8 cellular contexts compared by ENCODE assay signal in genomic region chr1:155134858-155135415, GRCh38. TPM values are rescaled to one million over a fixed set of nuclear protein-coding genes. Genes with fewer than 3 reads are reported as not detected.
DNase-seq lines count a peak whose midpoint lies in the region; ATAC-seq and TF ChIP-seq lines count a peak whose summit lies in the region.

No MANE protein-coding gene starts in this region.

- H3K27ac ChIP-seq in HUES48 (ENCODE audit: low read depth, low read length) = peak overlapping the region; percentile 98

- H3K4me1 ChIP-seq in HUES48 (ENCODE audit: control insufficient read depth, insufficient read depth, low read length) = peaks cover 15% of the 10 kb centered on the region

- no peaks in the 10 kb centered on the region for H3K9me3 Mint-ChIP-seq in activated naive CD4-positive, alpha-beta T cell treated with anti-CD3 and anti-CD28 coated beads, Interleukin-2, amount 50 U/mL, for 72 hours

- peak overlapping the region; percentile 73 for H3K4me3 ChIP-seq in HUES48 (ENCODE audit: low read depth, low read length)

- TF ChIP-seq CTCF in omental fat pad (IDR thresholded peaks at IDR 0.05) = no peak

- no peaks in the 10 kb centered on the region for H3K9me3 ChIP-seq in HUES48 (ENCODE audit: control insufficient read depth, insufficient read depth, low read length)

- ATAC-seq in activated naive CD4-positive, alpha-beta T cell treated with anti-CD3 and anti-CD28 coated beads, Interleukin-2, amount 50 U/mL, for 72 hours = peak; percentile 59 to 69
- peak; percentile 91 for ATAC-seq in omental fat pad (ENCODE audit: low FRiP score)
- no peak for ATAC-seq in GM21576 (IDR thresholded peaks at IDR 0.05; ENCODE audit: unreplicated experiment)

- peak overlapping the region; percentile 94 to 98 for H3K27ac Mint-ChIP-seq in activated naive CD4-positive, alpha-beta T cell treated with anti-CD3 and anti-CD28 coated beads, Interleukin-2, amount 50 U/mL, for 72 hours

- intact Hi-C loops in head of caudate nucleus (cut with DNase I) = no loop called here

- peaks cover 25 to 29% of the 10 kb centered on the region in 2 donors for H3K36me3 Mint-ChIP-seq in activated naive CD4-positive, alpha-beta T cell treated with anti-CD3 and anti-CD28 coated beads, Interleukin-2, amount 50 U/mL, for 72 hours

- no peaks in the 10 kb centered on the region; the same call in none of the 2 replicates for H3K27me3 ChIP-seq in HUES48 (ENCODE audit: control insufficient read depth, insufficient read depth, low read length)

- peak overlapping the region; percentile 37 for H3K9ac ChIP-seq in HUES48 (ENCODE audit: low read depth, low read length)

- DNase-seq in DMS 273 treated with DMSO at 0.1 percent for 48 hours (lab: John Stamatoyannopoulos, UW) (peak; percentile 51), RPMI7951 (ENCODE audit: low read depth) (peak; percentile 92), head of caudate nucleus (peak; percentile 56 to 96 (median 85)), omental fat pad (ENCODE audit: low spot score) (peak; percentile 91), ureter (ENCODE audit: low spot score) (peak; percentile 94)
- DNase-seq in activated naive CD4-positive, alpha-beta T cell treated with anti-CD3 and anti-CD28 coated beads, Interleukin-2, amount 50 U/mL, for 72 hours (ENCODE audit: low spot score in 2 of 2) = peak; percentile 55 to 85

- peaks cover 26% of the 10 kb centered on the region for H3K36me3 ChIP-seq in HUES48 (ENCODE audit: control insufficient read depth, insufficient read depth, low read length)

RNA-seq across cellular contexts. Expression of gene SLC50A1, which starts 0.7 kb away (rescaled TPM):
- 24.2 and 32.5 TPM in 2 replicates for total RNA-seq in RPMI7951 (2014; rRNA removed; shearing (Covaris generic))
- 10 to 100 TPM; 47.4 to 49.4 TPM for total RNA-seq in activated naive CD4-positive, alpha-beta T cell treated with anti-CD3 and anti-CD28 coated beads, Interleukin-2, amount 50 U/mL, for 72 hours
- total RNA-seq in omental fat pad = 10 to 100 TPM; 26.8 to 40.6 (median 27.5) TPM
- total RNA-seq in ureter = 63.4 TPM

RNA-seq across cellular contexts. Expression of gene DPM3, which starts 5.4 kb away (rescaled TPM):
- 65.8 and 168 TPM in 2 replicates for total RNA-seq in RPMI7951 (2014; rRNA removed; shearing (Covaris generic))
- 10 to 100 TPM; 26.4 to 40.8 TPM for total RNA-seq in activated naive CD4-positive, alpha-beta T cell treated with anti-CD3 and anti-CD28 coated beads, Interleukin-2, amount 50 U/mL, for 72 hours
- 10 to 100 TPM; 32.5 to 70.8 (median 58.5) TPM for total RNA-seq in omental fat pad
- 75.4 TPM for total RNA-seq in ureter

RNA-seq across cellular contexts. Expression of gene EFNA1, which starts 7.3 kb away (rescaled TPM):
- 0.59 and 2.5 TPM in 2 replicates for total RNA-seq in RPMI7951 (2014; rRNA removed; shearing (Covaris generic))
- total RNA-seq in activated naive CD4-positive, alpha-beta T cell treated with anti-CD3 and anti-CD28 coated beads, Interleukin-2, amount 50 U/mL, for 72 hours = 1 to 10 TPM in 1 of 2 donors, under 1 TPM in 1; 0.68 to 1.6 TPM
- total RNA-seq in omental fat pad (10 to 100 TPM; 29.2 to 61.7 (median 56.7) TPM), ureter (111 TPM)

RNA-seq across cellular contexts. Expression of gene KRTCAP2, which starts 38.2 kb away (rescaled TPM):
- 169 and 172 TPM in 2 replicates for total RNA-seq in RPMI7951 (2014; rRNA removed; shearing (Covaris generic))
- 100 to 1,000 TPM; 106 to 162 TPM for total RNA-seq in activated naive CD4-positive, alpha-beta T cell treated with anti-CD3 and anti-CD28 coated beads, Interleukin-2, amount 50 U/mL, for 72 hours
- total RNA-seq in omental fat pad (100 to 1,000 TPM in 2 of 4 donors, 10 to 100 TPM in 2; 77.9 to 171 (median 99.7) TPM), ureter (293 TPM)

RNA-seq across cellular contexts. Expression of gene TRIM46, which starts 38.7 kb away (rescaled TPM):
- 2.3 and 2.9 TPM in 2 replicates for total RNA-seq in RPMI7951 (2014; rRNA removed; shearing (Covaris generic))
- total RNA-seq in activated naive CD4-positive, alpha-beta T cell treated with anti-CD3 and anti-CD28 coated beads, Interleukin-2, amount 50 U/mL, for 72 hours = 10 to 100 TPM in 1 of 2 donors, 1 to 10 TPM in 1; 6.8 to 15.2 TPM
- total RNA-seq in omental fat pad (1 to 10 TPM in 3 of 4 donors, under 1 TPM in 1; 0.36 to 1.4 (median 1.1) TPM), ureter (1.6 TPM)
